12 cellular contexts compared by ENCODE assay signal in genomic region chr6:100445512-100445911, GRCh38. TPM values are rescaled to one million over a fixed set of nuclear protein-coding genes. Genes with fewer than 3 reads are reported as not detected.
"Had no signal": no experiment of that assay in that cellular context is flagged by ENCODE, and none has a peak within 500 bp of the region (broad histone marks: within the 10 kb centered on the region; RNA-seq: fewer than 3 reads in every experiment).

No MANE protein-coding gene starts in this region.

- DNase-seq: GM23248, GOT3, H7, HCEC 1CT, IMR-90, Kasumi-1, KG1 had no signal

- H3K9ac ChIP-seq: GM23248 had no signal

- ATAC-seq: HepG2, K562 had no signal

- H3K27ac ChIP-seq: GM23248, HL-60 had no signal

RNA-seq across cellular contexts. Expression of gene SIM1, which starts 19.2 kb away (rescaled TPM):
- total RNA-seq: H4, HepG2, HT1080, IMR-90, K562 had no signal
